Comparison of ENCODE assay signal across 15 cellular contexts in the genomic region with DNA sequence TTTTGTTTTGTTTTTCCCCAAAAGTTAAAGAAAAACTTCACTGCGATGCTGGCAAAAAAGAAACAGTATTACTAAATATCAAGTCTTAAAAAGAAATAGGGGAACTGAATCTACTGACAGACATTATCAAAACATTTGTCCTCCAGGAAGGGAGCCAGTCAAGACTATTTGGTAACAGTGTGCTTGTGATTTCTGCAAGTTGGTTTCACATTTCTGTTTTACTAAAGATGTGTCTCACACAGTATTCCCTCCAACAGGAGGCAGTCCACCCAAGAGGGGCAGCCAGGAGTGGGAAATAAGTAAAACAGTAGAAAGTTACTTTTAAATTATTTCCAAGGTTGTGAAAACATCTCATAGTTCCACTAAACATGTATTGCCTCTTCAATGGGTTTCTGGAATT.
DNase-seq lines count a peak whose midpoint lies in the region; ATAC-seq, FAIRE-seq and TF ChIP-seq lines count a peak whose summit lies in the region.
"Had no signal": no experiment of that assay in that cellular context is flagged by ENCODE, and none has a peak within 500 bp of the region (broad histone marks: within the 10 kb centered on the region; RNA-seq: fewer than 3 reads in every experiment).

No MANE protein-coding gene starts in this region.

- no peaks in the 10 kb centered on the region for H3K27me3 ChIP-seq in layer of hippocampus (ENCODE audit: control insufficient read depth, insufficient read depth, low read length)
- no peaks in the 10 kb centered on the region for H3K27me3 ChIP-seq in tibial artery

- no peak for ATAC-seq in activated T-helper 17 cell treated with anti-CD3 and anti-CD28 coated beads, Interleukin-2, amount 50 U/mL, for 72 hours (replicated peaks)

- H3K4me3 ChIP-seq in tibial artery, result no peak overlapping the region
- H3K4me3 ChIP-seq: skin epidermis had no signal

- no peaks in the 10 kb centered on the region for H3K9me3 ChIP-seq in tibial artery
- H3K9me3 ChIP-seq: SK-N-SH had no signal

- H3K9me3 Mint-ChIP-seq in activated naive CD8-positive, alpha-beta T cell (ENCODE audit: low read depth), result no peaks in the 10 kb centered on the region
- H3K9me3 Mint-ChIP-seq in activated naive CD8-positive, alpha-beta T cell treated with anti-CD3 and anti-CD28 coated beads for 36 hours, result no peaks in the 10 kb centered on the region
- H3K9me3 Mint-ChIP-seq in activated T-helper 17 cell treated with anti-CD3 and anti-CD28 coated beads, Interleukin-2, amount 50 U/mL, for 72 hours, result no peaks in the 10 kb centered on the region

- peaks cover 0 to 60% (median 29%) of the 10 kb centered on the region in 4 donors for H3K4me1 ChIP-seq in tibial artery

- H3K4me1 Mint-ChIP-seq in activated naive CD8-positive, alpha-beta T cell (ENCODE audit: low read depth), result peaks cover 58% of the 10 kb centered on the region
- H3K4me1 Mint-ChIP-seq in activated naive CD8-positive, alpha-beta T cell treated with anti-CD3 and anti-CD28 coated beads for 36 hours, result peaks cover 50% of the 10 kb centered on the region
- H3K4me1 Mint-ChIP-seq in activated T-helper 17 cell treated with anti-CD3 and anti-CD28 coated beads, Interleukin-2, amount 50 U/mL, for 72 hours, result peaks cover 14% of the 10 kb centered on the region

- no peak for FAIRE-seq in RCC 7860 (lab: Jason Lieb, UNC)
- FAIRE-seq: GM12892, islet of Langerhans had no signal

- TF ChIP-seq CTCF in tibial artery (IDR thresholded peaks at IDR 0.05), result peak; percentile 26 to 33

- DNase-seq in activated naive CD8-positive, alpha-beta T cell treated with anti-CD3 and anti-CD28 coated beads for 36 hours, result no peak
- DNase-seq in tibial artery (no peak), T-helper 2 cell (no peak), RCC 7860 (ENCODE audit: low spot score) (no peak), NCI-H748 (lab: John Stamatoyannopoulos, UW; ENCODE audit: unreplicated experiment) (no peak)
- DNase-seq: activated T-cell treated with anti-CD3 and anti-CD28 coated beads, Interleukin-2, amount 50 U/mL, for 48 hours; NCI-H187; SK-N-SH; stimulated activated naive CD4-positive, alpha-beta T cell had no signal

- peak overlapping the region; percentile 13 for H3K27ac ChIP-seq in layer of hippocampus (ENCODE audit: low read depth, low read length)
- peak overlapping the region; percentile 47 to 59 for H3K27ac ChIP-seq in tibial artery

- intact Hi-C loops in tibial artery (cut with DNase I; ENCODE audit: low total_unique reads), result no loop called here

- H3K27me3 Mint-ChIP-seq in activated naive CD8-positive, alpha-beta T cell, result no peaks in the 10 kb centered on the region
- H3K27me3 Mint-ChIP-seq in activated naive CD8-positive, alpha-beta T cell treated with anti-CD3 and anti-CD28 coated beads for 36 hours, result no peaks in the 10 kb centered on the region
- no peaks in the 10 kb centered on the region for H3K27me3 Mint-ChIP-seq in activated T-helper 17 cell treated with anti-CD3 and anti-CD28 coated beads, Interleukin-2, amount 50 U/mL, for 72 hours

- H3K36me3 ChIP-seq in tibial artery, result peaks cover 15 to 23% (median 19%) of the 10 kb centered on the region in 3 donors

- peaks cover 9% of the 10 kb centered on the region for H3K36me3 Mint-ChIP-seq in activated naive CD8-positive, alpha-beta T cell
- peaks cover 40% of the 10 kb centered on the region for H3K36me3 Mint-ChIP-seq in activated naive CD8-positive, alpha-beta T cell treated with anti-CD3 and anti-CD28 coated beads for 36 hours
- peaks cover 98% of the 10 kb centered on the region for H3K36me3 Mint-ChIP-seq in activated T-helper 17 cell treated with anti-CD3 and anti-CD28 coated beads, Interleukin-2, amount 50 U/mL, for 72 hours (ENCODE audit: low read depth)

- peak overlapping the region; percentile 16 for H3K27ac Mint-ChIP-seq in activated naive CD8-positive, alpha-beta T cell
- no peak overlapping the region for H3K27ac Mint-ChIP-seq in activated naive CD8-positive, alpha-beta T cell treated with anti-CD3 and anti-CD28 coated beads for 36 hours
- H3K27ac Mint-ChIP-seq in activated T-helper 17 cell treated with anti-CD3 and anti-CD28 coated beads, Interleukin-2, amount 50 U/mL, for 72 hours, result peak overlapping the region; percentile 63

- H3K4me3 Mint-ChIP-seq in activated naive CD8-positive, alpha-beta T cell, result no peak overlapping the region
- H3K4me3 Mint-ChIP-seq in activated naive CD8-positive, alpha-beta T cell treated with anti-CD3 and anti-CD28 coated beads for 36 hours, result no peak overlapping the region
- H3K4me3 Mint-ChIP-seq in activated T-helper 17 cell treated with anti-CD3 and anti-CD28 coated beads, Interleukin-2, amount 50 U/mL, for 72 hours, result no peak overlapping the region
